24 cellular contexts compared by ENCODE assay signal in genomic region chr4:140349816-140350215, GRCh38.
"Had no signal": no experiment of that assay in that cellular context is flagged by ENCODE, and none has a peak within 500 bp of the region (broad histone marks: within the 10 kb centered on the region; RNA-seq: fewer than 3 reads in every experiment).

No MANE protein-coding gene starts in this region.

- H3K27ac ChIP-seq: coronary artery, esophagus squamous epithelium, left lung, psoas muscle, sigmoid colon, testis, tibial artery, upper lobe of left lung had no signal

- H3K9me3 ChIP-seq: esophagus squamous epithelium, left lung, psoas muscle, sigmoid colon, testis, tibial artery, upper lobe of left lung had no signal

- H3K4me3 Mint-ChIP-seq: naive thymus-derived CD4-positive, alpha-beta T cell; nephron; stimulated activated effector memory CD8-positive, alpha-beta T cell treated with anti-CD3 and anti-CD28 coated beads, Interleukin-12 subunit alpha, Interleukin-12 subunit beta, amount 100 ng/mL, for 72 hours had no signal

- H3K4me1 ChIP-seq: esophagus squamous epithelium, left lung, psoas muscle, sigmoid colon, testis, tibial artery, upper lobe of left lung had no signal

- H3K36me3 ChIP-seq: esophagus squamous epithelium, left lung, sigmoid colon, tibial artery, upper lobe of left lung had no signal

- H3K9me3 Mint-ChIP-seq: naive thymus-derived CD4-positive, alpha-beta T cell; nephron; stimulated activated effector memory CD8-positive, alpha-beta T cell treated with anti-CD3 and anti-CD28 coated beads, Interleukin-12 subunit alpha, Interleukin-12 subunit beta, amount 100 ng/mL, for 72 hours had no signal

- H3K36me3 Mint-ChIP-seq: stimulated activated effector memory CD8-positive, alpha-beta T cell treated with anti-CD3 and anti-CD28 coated beads, Interleukin-12 subunit alpha, Interleukin-12 subunit beta, amount 100 ng/mL, for 72 hours had no signal

- DNase-seq: dermis blood vessel endothelial cell; effector memory CD4-positive, alpha-beta T cell; erythroblast; esophagus squamous epithelium; head of caudate nucleus; left cardiac atrium; left lung; mesenchymal stem cell; midbrain; naive thymus-derived CD4-positive, alpha-beta T cell; nucleus accumbens; psoas muscle; right cardiac atrium; sigmoid colon; stimulated activated CD4-positive, alpha-beta T cell treated with anti-CD3 and anti-CD28 coated beads, Interleukin-2, amount 100 ng/mL, for 24 hours; stimulated activated CD4-positive, alpha-beta T cell treated with anti-CD3 and anti-CD28 coated beads, Interleukin-4, amount 100 ng/mL, for 24 hours; stimulated activated naive CD4-positive, alpha-beta T cell treated with Interleukin-2 at 50 U/mL for 16 hours; substantia nigra; testis; tibial artery; upper lobe of left lung had no signal

- H3K27me3 ChIP-seq: esophagus squamous epithelium, left lung, sigmoid colon, testis, tibial artery, upper lobe of left lung had no signal

- H3K27ac Mint-ChIP-seq: naive thymus-derived CD4-positive, alpha-beta T cell; nephron; stimulated activated effector memory CD8-positive, alpha-beta T cell treated with anti-CD3 and anti-CD28 coated beads, Interleukin-12 subunit alpha, Interleukin-12 subunit beta, amount 100 ng/mL, for 72 hours had no signal

- H3K4me3 ChIP-seq: coronary artery, esophagus squamous epithelium, left lung, psoas muscle, sigmoid colon, testis, tibial artery, upper lobe of left lung had no signal

- H3K4me1 Mint-ChIP-seq: nephron; stimulated activated effector memory CD8-positive, alpha-beta T cell treated with anti-CD3 and anti-CD28 coated beads, Interleukin-12 subunit alpha, Interleukin-12 subunit beta, amount 100 ng/mL, for 72 hours had no signal
